Comparison of ENCODE assay signal across 10 cellular contexts in genomic region chr4:101156619-101157310, GRCh38.
A peak's percentile ranks its signal among the peaks of the same experiment; 100 is the strongest.
DNase-seq lines count a peak whose midpoint lies in the region; ATAC-seq and TF ChIP-seq lines count a peak whose summit lies in the region.
"Had no signal": no experiment of that assay in that cellular context is flagged by ENCODE, and none has a peak within 500 bp of the region (broad histone marks: within the 10 kb centered on the region; RNA-seq: fewer than 3 reads in every experiment).

No MANE protein-coding gene starts in this region.

- H3K79me2 ChIP-seq in H9 (ENCODE audit: insufficient read depth, low read length), result no peaks in the 10 kb centered on the region; the same call in 1 of the 2 replicates
- H3K79me2 ChIP-seq in mesendoderm (ENCODE audit: control insufficient read depth, insufficient read depth, low read length), result no peaks in the 10 kb centered on the region

- no peak overlapping the region for H3K4me3 ChIP-seq in CD8-positive, alpha-beta memory T cell (ENCODE audit: low read length)
- H3K4me3 ChIP-seq in mesendoderm (ENCODE audit: low read length) (no peak overlapping the region), tibial artery (no peak overlapping the region)
- H3K4me3 ChIP-seq in naive thymus-derived CD4-positive, alpha-beta T cell (ENCODE audit: low read length), result no peak overlapping the region
- H3K4me3 ChIP-seq: esophagus squamous epithelium had no signal

- no peak overlapping the region for H3K4me2 ChIP-seq in H9 (ENCODE audit: insufficient read depth, insufficient read length, low read length)
- H3K4me2 ChIP-seq in mesendoderm (ENCODE audit: low read length), result no peak overlapping the region

- H3K27me3 Mint-ChIP-seq in CD8-positive, alpha-beta memory T cell, result no peaks in the 10 kb centered on the region
- H3K27me3 Mint-ChIP-seq in H9 (ENCODE audit: low read depth), result no peaks in the 10 kb centered on the region
- no peaks in the 10 kb centered on the region for H3K27me3 Mint-ChIP-seq in activated CD4-positive, alpha-beta memory T cell treated with anti-CD3 and anti-CD28 coated beads, Interleukin-2, amount 10 ng/mL, durations not matched to agents 7 days and 5 days
- no peaks in the 10 kb centered on the region for H3K27me3 Mint-ChIP-seq in naive thymus-derived CD4-positive, alpha-beta T cell

- no peak overlapping the region for H3T11ph ChIP-seq in H9 (ENCODE audit: low read length)

- H3K23ac ChIP-seq in H9 (ENCODE audit: insufficient read length, low read depth, low read length), result no peak overlapping the region
- no peak overlapping the region for H3K23ac ChIP-seq in mesendoderm (ENCODE audit: low read length)

- H4K20me1 ChIP-seq in H9 (ENCODE audit: control insufficient read depth, insufficient read depth, insufficient read length), result no peaks in the 10 kb centered on the region

- no peak for ATAC-seq in naive thymus-derived CD4-positive, alpha-beta T cell
- ATAC-seq in left colon, result no peak

- no peak overlapping the region for H2BK15ac ChIP-seq in H9 (ENCODE audit: low read depth, low read length)
- H2BK15ac ChIP-seq in mesendoderm (replicated peaks; ENCODE audit: low read depth), result no peak overlapping the region

- H3K79me1 ChIP-seq in H9 (ENCODE audit: insufficient read depth, low read depth, low read length, poor library complexity, severe bottlenecking) (no peaks in the 10 kb centered on the region), mesendoderm (ENCODE audit: low read length) (no peaks in the 10 kb centered on the region)

- H3K23me2 ChIP-seq in H9 (ENCODE audit: insufficient read length, low read depth, low read length, poor library complexity, severe bottlenecking), result no peaks in the 10 kb centered on the region

- H4K5ac ChIP-seq in H9 (ENCODE audit: insufficient read length, low read depth, low read length) (no peak overlapping the region), mesendoderm (ENCODE audit: low read length) (no peak overlapping the region)

- TF ChIP-seq CTCF in H9 (conservative IDR thresholded peaks at IDR 0.05) (no peak), tibial artery (IDR thresholded peaks at IDR 0.05) (no peak)

- no peaks in the 10 kb centered on the region for H3K9me3 ChIP-seq in CD8-positive, alpha-beta memory T cell (ENCODE audit: low read length)
- H3K9me3 ChIP-seq in H9 (ENCODE audit: control insufficient read depth, low read depth, low read length) (no peaks in the 10 kb centered on the region), tibial artery (no peaks in the 10 kb centered on the region)
- H3K9me3 ChIP-seq in naive thymus-derived CD4-positive, alpha-beta T cell (ENCODE audit: control insufficient read depth in 2 of 3, low read length in 3 of 3), result no peaks in the 10 kb centered on the region
- H3K9me3 ChIP-seq: esophagus squamous epithelium had no signal

- H3K9ac ChIP-seq in H9 (ENCODE audit: extremely low read depth, insufficient read length, low read length) (no peak overlapping the region), mesendoderm (ENCODE audit: low read length) (no peak overlapping the region)

- H2AK5ac ChIP-seq in H9 (ENCODE audit: insufficient read length, low read length) (no peak overlapping the region), mesendoderm (ENCODE audit: low read length) (no peak overlapping the region)

- no peak overlapping the region for H3K14ac ChIP-seq in H9 (ENCODE audit: insufficient read depth, low read length)

- no peak overlapping the region for H3K18ac ChIP-seq in H9 (ENCODE audit: insufficient read length, low read depth, low read length)
- H3K18ac ChIP-seq in mesendoderm (ENCODE audit: low read length), result peak overlapping the region; percentile 39

- no peak overlapping the region for H2BK12ac ChIP-seq in H9 (ENCODE audit: insufficient read length, low read depth, low read length)

- POLR2A ChIA-PET in CD8-positive, alpha-beta memory T cell (lab: Charles Lee), result no interaction called here
- POLR2A ChIA-PET in activated CD4-positive, alpha-beta memory T cell treated with anti-CD3 and anti-CD28 coated beads, Interleukin-2, amount 10 ng/mL, durations not matched to agents 7 days and 5 days (lab: Charles Lee), result interaction anchor here (1.8 kb wide), 1 partner anchor 136 kb away, joined by 4 read pairs; no protein-coding TSS in a partner anchor
- POLR2A ChIA-PET in naive thymus-derived CD4-positive, alpha-beta T cell (lab: Charles Lee), result no interaction called here

- WGBS in H9 (ENCODE audit: extremely low coverage, insufficient read length, low lambda C conversion rate), result no CpG with 5 or more reads among the region's 6 CpGs
- no CpG with 5 or more reads among the region's 6 CpGs for WGBS in mesendoderm (ENCODE audit: extremely low coverage, insufficient coverage, low lambda C conversion rate)

- H3K36me3 ChIP-seq in CD8-positive, alpha-beta memory T cell (ENCODE audit: insufficient read depth, low read length), result no peaks in the 10 kb centered on the region
- H3K36me3 ChIP-seq in mesendoderm (ENCODE audit: control insufficient read depth, insufficient read depth, low read length), result no peaks in the 10 kb centered on the region
- H3K36me3 ChIP-seq in naive thymus-derived CD4-positive, alpha-beta T cell (ENCODE audit: control insufficient read depth in 2 of 3, insufficient read depth in 3 of 3, low read length in 3 of 3), result no peaks in the 10 kb centered on the region
- no peaks in the 10 kb centered on the region for H3K36me3 ChIP-seq in tibial artery
- H3K36me3 ChIP-seq: esophagus squamous epithelium had no signal

- H3K27ac Mint-ChIP-seq in CD8-positive, alpha-beta memory T cell, result peak overlapping the region in 5 of 8 donors; percentile 34 to 77 (median 69)
- peak overlapping the region in 2 of 3 experiments; percentile 65 to 81; a peak in 5 of 7 replicates for H3K27ac Mint-ChIP-seq in H9
- peak overlapping the region; percentile 66 for H3K27ac Mint-ChIP-seq in activated CD4-positive, alpha-beta memory T cell treated with anti-CD3 and anti-CD28 coated beads, Interleukin-2, amount 10 ng/mL, durations not matched to agents 7 days and 5 days
- H3K27ac Mint-ChIP-seq in naive thymus-derived CD4-positive, alpha-beta T cell, result peak overlapping the region in 1 of 9 donors; percentile 11

- H3K4me1 Mint-ChIP-seq in CD8-positive, alpha-beta memory T cell, result peaks cover 57 to 85% (median 73%) of the 10 kb centered on the region in 3 donors
- peaks cover 46 to 59% of the 10 kb centered on the region in 2 experiments for H3K4me1 Mint-ChIP-seq in H9
- peaks cover 38% of the 10 kb centered on the region for H3K4me1 Mint-ChIP-seq in activated CD4-positive, alpha-beta memory T cell treated with anti-CD3 and anti-CD28 coated beads, Interleukin-2, amount 10 ng/mL, durations not matched to agents 7 days and 5 days
- peaks cover 15 to 37% (median 27%) of the 10 kb centered on the region in 7 donors for H3K4me1 Mint-ChIP-seq in naive thymus-derived CD4-positive, alpha-beta T cell

- no peaks in the 10 kb centered on the region for H3K9me3 Mint-ChIP-seq in CD8-positive, alpha-beta memory T cell
- H3K9me3 Mint-ChIP-seq in H9, result no peaks in the 10 kb centered on the region
- no peaks in the 10 kb centered on the region for H3K9me3 Mint-ChIP-seq in activated CD4-positive, alpha-beta memory T cell treated with anti-CD3 and anti-CD28 coated beads, Interleukin-2, amount 10 ng/mL, durations not matched to agents 7 days and 5 days
- no peaks in the 10 kb centered on the region for H3K9me3 Mint-ChIP-seq in naive thymus-derived CD4-positive, alpha-beta T cell

- H3K36me3 Mint-ChIP-seq in CD8-positive, alpha-beta memory T cell, result peaks cover 3 to 11% (median 5%) of the 10 kb centered on the region in 3 donors
- H3K36me3 Mint-ChIP-seq in H9 (ENCODE audit: insufficient read depth in 1 of 3, low read depth in 3 of 3), result no peaks in the 10 kb centered on the region
- peaks cover 19% of the 10 kb centered on the region for H3K36me3 Mint-ChIP-seq in activated CD4-positive, alpha-beta memory T cell treated with anti-CD3 and anti-CD28 coated beads, Interleukin-2, amount 10 ng/mL, durations not matched to agents 7 days and 5 days (ENCODE audit: low read depth)
- H3K36me3 Mint-ChIP-seq in naive thymus-derived CD4-positive, alpha-beta T cell, result peaks cover 0 to 19% (median 4%) of the 10 kb centered on the region in 5 donors

- H4K8ac ChIP-seq in H9 (replicated peaks; ENCODE audit: insufficient read length, low read depth, low read length) (no peak overlapping the region), mesendoderm (ENCODE audit: low read depth, low read length) (no peak overlapping the region)

- H3K4me3 Mint-ChIP-seq in CD8-positive, alpha-beta memory T cell, result peak overlapping the region in 4 of 7 donors; percentile 1 to 51 (median 22)
- H3K4me3 Mint-ChIP-seq in H9, result no peak overlapping the region; a peak in 1 of 5 replicates
- no peak overlapping the region for H3K4me3 Mint-ChIP-seq in activated CD4-positive, alpha-beta memory T cell treated with anti-CD3 and anti-CD28 coated beads, Interleukin-2, amount 10 ng/mL, durations not matched to agents 7 days and 5 days
- H3K4me3 Mint-ChIP-seq in naive thymus-derived CD4-positive, alpha-beta T cell, result peak overlapping the region in 1 of 10 donors; percentile 16

- no peaks in the 10 kb centered on the region for H3K27me3 ChIP-seq in CD8-positive, alpha-beta memory T cell (ENCODE audit: insufficient read depth, low read length, poor library complexity, severe bottlenecking)
- H3K27me3 ChIP-seq in H9 (ENCODE audit: insufficient read depth, low read length) (no peaks in the 10 kb centered on the region), mesendoderm (ENCODE audit: insufficient read depth, low read length, poor library complexity) (no peaks in the 10 kb centered on the region), tibial artery (no peaks in the 10 kb centered on the region)
- no peaks in the 10 kb centered on the region for H3K27me3 ChIP-seq in naive thymus-derived CD4-positive, alpha-beta T cell (ENCODE audit: control insufficient read depth in 2 of 2, insufficient read depth in 2 of 2, low read length in 2 of 2)
- H3K27me3 ChIP-seq: esophagus squamous epithelium had no signal

- no peak overlapping the region for H4K91ac ChIP-seq in H9 (ENCODE audit: insufficient read length, low read depth, low read length)

- no peak overlapping the region for H3K4ac ChIP-seq in H9 (ENCODE audit: low read depth, low read length)
- H3K4ac ChIP-seq in mesendoderm (ENCODE audit: low read depth, low read length), result peak overlapping the region; percentile 87

- no peak for DNase-seq in CD8-positive, alpha-beta memory T cell
- no peak for DNase-seq in H9
- no peak for DNase-seq in activated CD4-positive, alpha-beta memory T cell treated with anti-CD3 and anti-CD28 coated beads, Interleukin-2, amount 10 ng/mL, durations not matched to agents 7 days and 5 days
- peak; percentile 38 for DNase-seq in mesendoderm
- DNase-seq in naive thymus-derived CD4-positive, alpha-beta T cell, result no peak
- DNase-seq in tibial artery, result no peak
- no peak for DNase-seq in left colon
- no peak for DNase-seq in OCI-M2 (lab: John Stamatoyannopoulos, UW; ENCODE audit: unreplicated experiment)
- DNase-seq: esophagus squamous epithelium, NCI-H510A had no signal

- no peak overlapping the region for H2AFZ ChIP-seq in H9 (ENCODE audit: low read length)

- H2BK120ac ChIP-seq in H9 (ENCODE audit: low read depth, low read length, poor library complexity, severe bottlenecking), result no peak overlapping the region
- no peak overlapping the region for H2BK120ac ChIP-seq in mesendoderm (ENCODE audit: low read depth, low read length)

- no peak overlapping the region for H3K27ac ChIP-seq in CD8-positive, alpha-beta memory T cell (ENCODE audit: low read depth, low read length)
- no peak overlapping the region for H3K27ac ChIP-seq in H9 (ENCODE audit: insufficient read length, low read depth, low read length)
- H3K27ac ChIP-seq in mesendoderm (ENCODE audit: low read depth, low read length), result no peak overlapping the region
- no peak overlapping the region for H3K27ac ChIP-seq in naive thymus-derived CD4-positive, alpha-beta T cell (ENCODE audit: low read depth, low read length)
- no peak overlapping the region for H3K27ac ChIP-seq in tibial artery
- H3K27ac ChIP-seq: esophagus squamous epithelium had no signal

- peaks cover 4% of the 10 kb centered on the region for H3K4me1 ChIP-seq in CD8-positive, alpha-beta memory T cell (ENCODE audit: insufficient read depth, low read length)
- H3K4me1 ChIP-seq in H9 (ENCODE audit: insufficient read depth, low read length) (peaks cover 3% of the 10 kb centered on the region; the same call in 1 of the 2 replicates), mesendoderm (ENCODE audit: control insufficient read depth, low read depth, low read length) (peaks cover 2% of the 10 kb centered on the region), tibial artery (peaks cover 0 to 21% (median 12%) of the 10 kb centered on the region in 4 donors)
- peaks cover 0 to 6% of the 10 kb centered on the region in 2 donors for H3K4me1 ChIP-seq in naive thymus-derived CD4-positive, alpha-beta T cell (ENCODE audit: control insufficient read depth in 2 of 2, insufficient read depth in 2 of 2, low read length in 2 of 2)

- H2BK5ac ChIP-seq in H9 (ENCODE audit: insufficient read length, low read length) (no peak overlapping the region), mesendoderm (ENCODE audit: low read length) (no peak overlapping the region)

- H2BK20ac ChIP-seq in H9 (ENCODE audit: low read depth, low read length, poor library complexity, severe bottlenecking), result no peak overlapping the region

- CTCF ChIA-PET in CD8-positive, alpha-beta memory T cell (lab: Charles Lee), result no interaction called here
- CTCF ChIA-PET in activated CD4-positive, alpha-beta memory T cell treated with anti-CD3 and anti-CD28 coated beads, Interleukin-2, amount 10 ng/mL, durations not matched to agents 7 days and 5 days (lab: Charles Lee), result no interaction called here
- CTCF ChIA-PET in naive thymus-derived CD4-positive, alpha-beta T cell (lab: Charles Lee), result interaction anchor here (0.8 kb wide), 1 partner anchor 111 kb away, joined by 3 read pairs; no protein-coding TSS in a partner anchor

- H3K56ac ChIP-seq in H9 (ENCODE audit: insufficient read length, low read depth, low read length), result no peak overlapping the region
- no peak overlapping the region for H3K56ac ChIP-seq in mesendoderm (ENCODE audit: low read length)

- intact Hi-C loops in naive thymus-derived CD4-positive, alpha-beta T cell (cut with micrococcal nuclease), result no loop called here
- intact Hi-C loops in tibial artery (cut with DNase I; ENCODE audit: low total_unique reads) (no loop called here), left colon (cut with DNase I, micrococcal nuclease) (no loop called here)

Comparison
In these comparisons a context has a peak if more than half of its experiments do, and no peak if none do; other contexts are left out.
1. H3K4me3 Mint-ChIP-seq: peak in CD8-positive, alpha-beta memory T cell (4 of 7); none in H9 (0 of 2) and activated CD4-positive, alpha-beta memory T cell treated with anti-CD3 and anti-CD28 coated beads, Interleukin-2, amount 10 ng/mL, durations not matched to agents 7 days and 5 days (single experiment).